8 cellular contexts compared by ENCODE assay signal in genomic region chr16:79600636-79601091, GRCh38. TPM values are rescaled to one million over a fixed set of nuclear protein-coding genes. Genes with fewer than 3 reads are reported as not detected.
A peak's percentile ranks its signal among the peaks of the same experiment; 100 is the strongest.
DNase-seq lines count a peak whose midpoint lies in the region; ATAC-seq and TF ChIP-seq lines count a peak whose summit lies in the region.

Gene MAF (minus strand): TSS chr16:79600737. CDS start chr16:79599902, 835 bp downstream.

- H2BK15ac ChIP-seq in H9 (ENCODE audit: low read depth, low read length): no peak within 1 kb of the TSS

- no peak within 1 kb of the TSS for H2AK5ac ChIP-seq in H9 (ENCODE audit: insufficient read length, low read length)

- no peaks in the 10 kb centered on the region for H3K79me1 ChIP-seq in H9 (ENCODE audit: insufficient read depth, low read depth, low read length, poor library complexity, severe bottlenecking)

- peak within 1 kb of the TSS; percentile 44 to 87 (median 84); a peak in 3 of 7 replicates for H3K27ac Mint-ChIP-seq in H9
- peak within 1 kb of the TSS; percentile 75 for H3K27ac Mint-ChIP-seq in activated CD8-positive, alpha-beta T cell treated with anti-CD3 and anti-CD28 coated beads for 36 hours

- no peak within 1 kb of the TSS for H2BK5ac ChIP-seq in H9 (ENCODE audit: insufficient read length, low read length)

- no peak within 1 kb of the TSS for H2BK20ac ChIP-seq in H9 (ENCODE audit: low read depth, low read length, poor library complexity, severe bottlenecking)

- no peak within 1 kb of the TSS for H3K4ac ChIP-seq in H9 (ENCODE audit: low read depth, low read length)

- no peak within 1 kb of the TSS for H3K56ac ChIP-seq in H9 (ENCODE audit: insufficient read length, low read depth, low read length)

- peak within 1 kb of the TSS; percentile 58 for H3K9ac ChIP-seq in H9 (ENCODE audit: extremely low read depth, insufficient read length, low read length)

- peak within 1 kb of the TSS; percentile 73 to 96 for H3K4me3 Mint-ChIP-seq in H9
- H3K4me3 Mint-ChIP-seq in activated CD8-positive, alpha-beta T cell treated with anti-CD3 and anti-CD28 coated beads for 36 hours: peak within 1 kb of the TSS; percentile 78

- peak within 1 kb of the TSS; percentile 92 for H3K4me2 ChIP-seq in H9 (ENCODE audit: insufficient read depth, insufficient read length, low read length)

- POLR2A ChIA-PET in AG04450 (lab: Yijun Ruan, JAX): no interaction called here
- POLR2A ChIA-PET in activated CD8-positive, alpha-beta T cell treated with anti-CD3 and anti-CD28 coated beads for 36 hours (lab: Charles Lee): interaction anchor here (1.1 kb wide), 1 partner anchor 823 kb away, joined by 3 read pairs; no protein-coding TSS in a partner anchor

- H3K14ac ChIP-seq in H9 (ENCODE audit: insufficient read depth, low read length): peak within 1 kb of the TSS; percentile 80

- intact Hi-C loops in activated CD8-positive, alpha-beta T cell treated with anti-CD3 and anti-CD28 coated beads for 36 hours (cut with micrococcal nuclease): loop anchor here (5.0 to 10.0 kb wide), 4 partner anchors 516 to 1476 kb away; no protein-coding TSS in a partner anchor
- intact Hi-C loops in left colon (cut with DNase I, micrococcal nuclease): no loop called here

- no CpG with 5 or more reads among the region's 26 CpGs for WGBS in H9 (ENCODE audit: extremely low coverage, insufficient read length, low lambda C conversion rate)

- no peak within 1 kb of the TSS for H4K5ac ChIP-seq in H9 (ENCODE audit: insufficient read length, low read depth, low read length)

- no peaks in the 10 kb centered on the region for H4K20me1 ChIP-seq in H9 (ENCODE audit: control insufficient read depth, insufficient read depth, insufficient read length)

- no peak within 1 kb of the TSS for H4K8ac ChIP-seq in H9 (replicated peaks; ENCODE audit: insufficient read length, low read depth, low read length)

- H3K27me3 ChIP-seq in AG04450 (ENCODE audit: control insufficient read depth, insufficient read depth, low read length): peaks cover 26% of the 10 kb centered on the region
- no peaks in the 10 kb centered on the region; the same call in 1 of the 2 replicates for H3K27me3 ChIP-seq in H9 (ENCODE audit: insufficient read depth, low read length)

- no peak within 1 kb of the TSS for H2BK120ac ChIP-seq in H9 (ENCODE audit: low read depth, low read length, poor library complexity, severe bottlenecking)

- H3K9me3 Mint-ChIP-seq in H9: no peaks in the 10 kb centered on the region
- no peaks in the 10 kb centered on the region for H3K9me3 Mint-ChIP-seq in activated CD8-positive, alpha-beta T cell treated with anti-CD3 and anti-CD28 coated beads for 36 hours

- DNase-seq in AG04450 (ENCODE audit: low read depth, low spot score): peak; percentile 7
- peak; percentile 82 for DNase-seq in H9
- DNase-seq in NCI-H345 treated with DMSO at 0.1 percent for 48 hours (lab: John Stamatoyannopoulos, UW; ENCODE audit: unreplicated experiment): peak; percentile 85
- peak; percentile 90 for DNase-seq in activated CD8-positive, alpha-beta T cell treated with anti-CD3 and anti-CD28 coated beads for 36 hours
- DNase-seq in dermis blood vessel endothelial cell: peak; percentile 88
- DNase-seq in left colon: peak; percentile 92 to 95
- DNase-seq in stimulated activated CD4-positive, alpha-beta T cell treated with anti-CD3 and anti-CD28 coated beads, Interleukin-15, amount 100 ng/mL, for 24 hours: peak; percentile 91
- DNase-seq in GM19238 (ENCODE audit: insufficient read length, low spot score): no peak

- peaks cover 20% of the 10 kb centered on the region for H3K23me2 ChIP-seq in H9 (ENCODE audit: insufficient read length, low read depth, low read length, poor library complexity, severe bottlenecking)

- no peaks in the 10 kb centered on the region for H3K79me2 ChIP-seq in H9 (ENCODE audit: insufficient read depth, low read length)

- H3K27me3 Mint-ChIP-seq in H9 (ENCODE audit: low read depth): peaks cover 20% of the 10 kb centered on the region
- H3K27me3 Mint-ChIP-seq in activated CD8-positive, alpha-beta T cell treated with anti-CD3 and anti-CD28 coated beads for 36 hours: peaks cover 48% of the 10 kb centered on the region

- CTCF ChIA-PET in AG04450 (lab: Charles Lee): interaction anchor here (0.5 to 1.3 kb wide), 5 partner anchors 21 to 769 kb away, joined by 3 to 5 read pairs (median 3); no protein-coding TSS in a partner anchor
- CTCF ChIA-PET in activated CD8-positive, alpha-beta T cell treated with anti-CD3 and anti-CD28 coated beads for 36 hours (lab: Charles Lee): interaction anchor here (0.6 to 2.2 kb wide), 5 partner anchors 11 to 1122 kb away, joined by 3 to 6 read pairs (median 5); no protein-coding TSS in a partner anchor

- peaks cover 24 to 30% of the 10 kb centered on the region in 2 experiments for H3K4me1 Mint-ChIP-seq in H9
- H3K4me1 Mint-ChIP-seq in activated CD8-positive, alpha-beta T cell treated with anti-CD3 and anti-CD28 coated beads for 36 hours (ENCODE audit: low read depth): peaks cover 29% of the 10 kb centered on the region

- peak within 1 kb of the TSS; percentile 77 for H3K18ac ChIP-seq in H9 (ENCODE audit: insufficient read length, low read depth, low read length)

- no peak for TF ChIP-seq CTCF in AG04450 (IDR thresholded peaks at IDR 0.05; ENCODE audit: low read depth, low read length)
- no peak for TF ChIP-seq CTCF in H9 (conservative IDR thresholded peaks at IDR 0.05)
- TF ChIP-seq CTCF in activated CD8-positive, alpha-beta T cell treated with anti-CD3 and anti-CD28 coated beads for 36 hours (IDR thresholded peaks at IDR 0.05): no peak

- H2BK12ac ChIP-seq in H9 (ENCODE audit: insufficient read length, low read depth, low read length): no peak within 1 kb of the TSS

- H3K4me1 ChIP-seq in H9 (ENCODE audit: insufficient read depth, low read length): no peaks in the 10 kb centered on the region

- H3T11ph ChIP-seq in H9 (ENCODE audit: low read length): no peak within 1 kb of the TSS

- ATAC-seq in activated CD8-positive, alpha-beta T cell treated with anti-CD3 and anti-CD28 coated beads for 36 hours: peak; percentile 66
- peak; percentile 93 for ATAC-seq in left colon

- H2AFZ ChIP-seq in H9 (ENCODE audit: low read length): no peak within 1 kb of the TSS

- H3K23ac ChIP-seq in H9 (ENCODE audit: insufficient read length, low read depth, low read length): no peak within 1 kb of the TSS

- H3K9me3 ChIP-seq in AG04450 (ENCODE audit: control insufficient read depth, insufficient read depth, low read length) (no peaks in the 10 kb centered on the region; the same call in 1 of the 2 replicates), H9 (ENCODE audit: control insufficient read depth, low read depth, low read length) (no peaks in the 10 kb centered on the region)

- H3K36me3 Mint-ChIP-seq in H9 (ENCODE audit: insufficient read depth in 1 of 3, low read depth in 3 of 3): no peaks in the 10 kb centered on the region; a peak in 2 of 7 replicates
- H3K36me3 Mint-ChIP-seq in activated CD8-positive, alpha-beta T cell treated with anti-CD3 and anti-CD28 coated beads for 36 hours (ENCODE audit: low read depth): peaks cover 3% of the 10 kb centered on the region

- no peak within 1 kb of the TSS for H3K27ac ChIP-seq in AG04450 (ENCODE audit: low read depth, low read length)
- H3K27ac ChIP-seq in H9 (ENCODE audit: insufficient read length, low read depth, low read length): no peak within 1 kb of the TSS

- H4K91ac ChIP-seq in H9 (ENCODE audit: insufficient read length, low read depth, low read length): no peak within 1 kb of the TSS

- peak within 1 kb of the TSS; percentile 48 for H3K4me3 ChIP-seq in AG04450 (ENCODE audit: low read depth, low read length)

RNA-seq across cellular contexts. Expression of gene MAF, which starts in this region (rescaled TPM):
- polyA plus RNA-seq in AG04450 (2011; rRNA removed): 0.07 and 0.09 TPM in 2 replicates
- polyA minus RNA-seq in AG04450 (2011; rRNA and poly(A)+ RNA removed): 0.14 TPM in 1 of 2 replicates, not detected in the other
- total RNA-seq in H9 (2021): 4.9 and 5.1 TPM in 2 replicates
- total RNA-seq in activated CD8-positive, alpha-beta T cell treated with anti-CD3 and anti-CD28 coated beads for 36 hours: 10 to 100 TPM; 17.4 to 18.6 TPM
- total RNA-seq in dermis blood vessel endothelial cell: 30.3 and 43.7 TPM in 2 replicates
- total RNA-seq in left colon: 10 to 100 TPM; 11.7 to 30.3 TPM

Comparison
In these comparisons a context has a peak if more than half of its experiments do, and no peak if none do; other contexts are left out.
1. Peak in DNase-seq and H3K4me3 ChIP-seq in AG04450; RNA of the gene not detected or under 1 TPM.